In the genomic region with DNA sequence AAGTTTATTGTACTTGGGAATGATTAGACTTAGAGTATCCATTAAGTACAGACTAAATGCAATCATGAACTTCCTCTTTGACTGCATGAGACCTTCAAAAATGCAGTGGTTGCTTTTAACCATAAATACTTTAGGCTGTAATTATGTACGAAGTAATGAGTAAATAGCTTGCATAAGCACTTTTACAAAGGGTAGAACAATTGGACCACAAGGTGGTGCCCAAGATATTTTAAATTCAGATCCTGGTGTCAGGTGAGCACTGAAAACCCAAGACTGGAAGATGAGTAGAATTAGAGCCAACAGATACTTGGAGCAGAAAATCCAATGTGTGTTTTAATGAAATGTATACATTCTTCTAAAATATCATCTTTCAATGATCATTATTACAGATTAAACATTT, we compare ENCODE assay signal across 8 cellular contexts.
DNase-seq lines count a peak whose midpoint lies in the region; ATAC-seq and TF ChIP-seq lines count a peak whose summit lies in the region.

No MANE protein-coding gene starts in this region.

- H3K4me3 ChIP-seq in astrocyte of the spinal cord (ENCODE audit: low read depth, low read length), result no peak overlapping the region

- ATAC-seq in HG03469 (IDR thresholded peaks at IDR 0.05; ENCODE audit: unreplicated experiment) (no peak), HG03159 (IDR thresholded peaks at IDR 0.05; ENCODE audit: unreplicated experiment) (no peak)

- in situ Hi-C loops in astrocyte of the spinal cord (cut with HindIII; ENCODE audit: low sequenced_read_pairs), result no loop called here

- peak; percentile 30 for TF ChIP-seq CTCF in astrocyte of the spinal cord (IDR thresholded peaks at IDR 0.05; ENCODE audit: low read depth, low read length)

- DNase-seq in Ammon's horn (ENCODE audit: low spot score) (peak; percentile 49), GM19238 (ENCODE audit: insufficient read length, low spot score) (peak; percentile 5), NCI-H226 (peak; percentile 3), astrocyte of the spinal cord (ENCODE audit: low read depth, low spot score) (peak; percentile 47), kidney tubule cell (ENCODE audit: low spot score) (peak; percentile 56)
- DNase-seq in activated CD4-positive, CD25-positive, alpha-beta regulatory T cell treated with anti-CD3 and anti-CD28 coated beads, Interleukin-2, amount 50 U/mL, for 72 hours, result no peak
